25 cellular contexts compared by ENCODE assay signal in the genomic region with DNA sequence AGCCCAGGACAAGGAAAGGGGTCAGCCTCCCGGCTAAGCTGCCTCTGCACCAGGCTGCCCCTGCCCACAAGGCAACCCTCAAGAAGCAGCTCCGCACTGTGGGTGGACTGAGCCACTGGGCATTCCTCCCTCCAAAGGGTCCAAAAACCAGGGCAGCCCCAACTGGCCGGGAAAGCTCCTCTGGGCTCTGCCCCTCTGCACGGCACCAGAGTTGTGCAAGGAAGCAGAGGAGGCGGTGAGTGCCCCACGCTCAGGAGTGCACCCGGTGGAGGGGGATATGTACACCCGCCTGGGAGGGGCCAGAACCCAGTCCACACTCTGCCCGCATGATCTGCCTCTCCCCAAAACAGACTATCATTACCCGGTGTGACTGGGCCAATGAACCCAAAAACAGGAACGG. TPM values are rescaled to one million over a fixed set of nuclear protein-coding genes. Genes with fewer than 3 reads are reported as not detected.
"Had no signal": no experiment of that assay in that cellular context is flagged by ENCODE, and none has a peak within 500 bp of the region (broad histone marks: within the 10 kb centered on the region; RNA-seq: fewer than 3 reads in every experiment).

No MANE protein-coding gene starts in this region.

- H3K4me3 Mint-ChIP-seq: endodermal cell; naive thymus-derived CD4-positive, alpha-beta T cell; nephron progenitor cell; stimulated activated effector memory CD8-positive, alpha-beta T cell treated with anti-CD3 and anti-CD28 coated beads, Interleukin-12 subunit alpha, Interleukin-12 subunit beta, amount 100 ng/mL, for 72 hours had no signal

- H3K4me1 ChIP-seq: gastrocnemius medialis, left lung, psoas muscle, sigmoid colon, thyroid gland, vagina had no signal

- H3K27ac ChIP-seq: epithelial cell of prostate, gastrocnemius medialis, hepatocyte, left lung, psoas muscle, sigmoid colon, stomach, thyroid gland, vagina had no signal

- DNase-seq: effector CD8-positive, alpha-beta T cell; endodermal cell; foreskin fibroblast; gastrocnemius medialis; left cardiac atrium; mammary epithelial cell; mesendoderm; midbrain; naive thymus-derived CD4-positive, alpha-beta T cell; nephron progenitor cell; psoas muscle; right cardiac atrium; sigmoid colon; stimulated activated CD4-positive, alpha-beta T cell treated with anti-CD3 and anti-CD28 coated beads, Interleukin-2, amount 100 ng/mL, for 24 hours; stimulated activated CD4-positive, alpha-beta T cell treated with anti-CD3 and anti-CD28 coated beads, Interleukin-4, amount 100 ng/mL, for 24 hours; stimulated activated naive CD4-positive, alpha-beta T cell treated with Interleukin-2 at 50 U/mL for 16 hours; stomach; thyroid gland; trophoblast cell had no signal

- ATAC-seq: esophagus mucosa; gastrocnemius medialis; left cardiac atrium; left lung; naive thymus-derived CD4-positive, alpha-beta T cell; psoas muscle; right cardiac atrium; stimulated activated effector memory CD8-positive, alpha-beta T cell treated with anti-CD3 and anti-CD28 coated beads, Interleukin-12 subunit alpha, Interleukin-12 subunit beta, amount 100 ng/mL, for 72 hours had no signal

- H3K9me3 ChIP-seq: gastrocnemius medialis, left lung, psoas muscle, sigmoid colon, stomach, thyroid gland, vagina had no signal

- H3K4me3 ChIP-seq: gastrocnemius medialis, hepatocyte, left lung, psoas muscle, sigmoid colon, stomach, thyroid gland, vagina had no signal

- H3K27me3 ChIP-seq: hepatocyte, left lung, sigmoid colon, thyroid gland, vagina had no signal

- H3K9me3 Mint-ChIP-seq: endodermal cell; naive thymus-derived CD4-positive, alpha-beta T cell; nephron progenitor cell; stimulated activated effector memory CD8-positive, alpha-beta T cell treated with anti-CD3 and anti-CD28 coated beads, Interleukin-12 subunit alpha, Interleukin-12 subunit beta, amount 100 ng/mL, for 72 hours had no signal

- H3K4me1 Mint-ChIP-seq: endodermal cell; nephron progenitor cell; stimulated activated effector memory CD8-positive, alpha-beta T cell treated with anti-CD3 and anti-CD28 coated beads, Interleukin-12 subunit alpha, Interleukin-12 subunit beta, amount 100 ng/mL, for 72 hours had no signal

- H3K36me3 ChIP-seq: gastrocnemius medialis, left lung, sigmoid colon, thyroid gland, vagina had no signal

- H3K27ac Mint-ChIP-seq: endodermal cell; naive thymus-derived CD4-positive, alpha-beta T cell; nephron progenitor cell; stimulated activated effector memory CD8-positive, alpha-beta T cell treated with anti-CD3 and anti-CD28 coated beads, Interleukin-12 subunit alpha, Interleukin-12 subunit beta, amount 100 ng/mL, for 72 hours had no signal

- H3K36me3 Mint-ChIP-seq: naive thymus-derived CD4-positive, alpha-beta T cell; stimulated activated effector memory CD8-positive, alpha-beta T cell treated with anti-CD3 and anti-CD28 coated beads, Interleukin-12 subunit alpha, Interleukin-12 subunit beta, amount 100 ng/mL, for 72 hours had no signal

RNA-seq across cellular contexts. Expression of gene PTPRN2, which starts 43.8 kb away (rescaled TPM):
- polyA plus RNA-seq: mammary epithelial cell had no signal
